ENCODE assay signal across 8 cellular contexts in genomic region chr9:38066907-38067610, GRCh38. TPM values are rescaled to one million over a fixed set of nuclear protein-coding genes. Genes with fewer than 3 reads are reported as not detected.
DNase-seq lines count a peak whose midpoint lies in the region.

No MANE protein-coding gene starts in this region.

- H3K27ac Mint-ChIP-seq in T-helper 2 cell treated with Interferon-gamma antibody and Interleukin-4, amounts not matched to agents 5 μg/mL and 100 μg/mL, for 36 hours, result no peak overlapping the region
- peak overlapping the region; percentile 81 for H3K27ac Mint-ChIP-seq in dendritic cell treated with granulocyte-macrophage colony-stimulating factor and Interleukin-4, amounts not matched to agents 40 ng/mL and 50 ng/mL, for 4 days

- H3K4me3 Mint-ChIP-seq in T-helper 2 cell treated with Interferon-gamma antibody and Interleukin-4, amounts not matched to agents 5 μg/mL and 100 μg/mL, for 36 hours, result peak overlapping the region; percentile 82
- peak overlapping the region; percentile 85 for H3K4me3 Mint-ChIP-seq in dendritic cell treated with granulocyte-macrophage colony-stimulating factor and Interleukin-4, amounts not matched to agents 40 ng/mL and 50 ng/mL, for 4 days

- DNase-seq in H7, result peak; percentile 61
- DNase-seq in T-helper 2 cell treated with Interferon-gamma antibody and Interleukin-4, amounts not matched to agents 5 μg/mL and 100 μg/mL, for 36 hours (ENCODE audit: low spot score), result no peak
- peak; percentile 60 to 70 for DNase-seq in lung microvascular endothelial cell (ENCODE audit: low read depth in 2 of 2)
- no peak for DNase-seq in NCI-H187 (lab: John Stamatoyannopoulos, UW)
- no peak for DNase-seq in MV-4-11 (lab: John Stamatoyannopoulos, UW)
- DNase-seq in stimulated activated naive CD4-positive, alpha-beta T cell treated with Interleukin-2 at 50 U/mL for 16 hours (lab: John Stamatoyannopoulos, UW), result no peak

- peaks cover 30% of the 10 kb centered on the region for H3K27me3 Mint-ChIP-seq in T-helper 2 cell treated with Interferon-gamma antibody and Interleukin-4, amounts not matched to agents 5 μg/mL and 100 μg/mL, for 36 hours (ENCODE audit: low read depth)
- peaks cover 3% of the 10 kb centered on the region for H3K27me3 Mint-ChIP-seq in dendritic cell treated with granulocyte-macrophage colony-stimulating factor and Interleukin-4, amounts not matched to agents 40 ng/mL and 50 ng/mL, for 4 days

- no peaks in the 10 kb centered on the region for H3K9me3 ChIP-seq in stomach smooth muscle (ENCODE audit: control insufficient read depth in 2 of 2, low read length in 2 of 2)

- H3K27me3 ChIP-seq in H7 (ENCODE audit: control insufficient read depth, insufficient read depth, low read length) (peaks cover 15% of the 10 kb centered on the region), stomach smooth muscle (ENCODE audit: control insufficient read depth in 1 of 2, insufficient read depth in 2 of 2, low read length in 2 of 2) (no peaks in the 10 kb centered on the region)

- H3K4me1 Mint-ChIP-seq in T-helper 2 cell treated with Interferon-gamma antibody and Interleukin-4, amounts not matched to agents 5 μg/mL and 100 μg/mL, for 36 hours (ENCODE audit: low read depth), result peaks cover 18% of the 10 kb centered on the region
- H3K4me1 Mint-ChIP-seq in dendritic cell treated with granulocyte-macrophage colony-stimulating factor and Interleukin-4, amounts not matched to agents 40 ng/mL and 50 ng/mL, for 4 days (ENCODE audit: low read depth), result peaks cover 76% of the 10 kb centered on the region

- no peaks in the 10 kb centered on the region for H3K9me3 Mint-ChIP-seq in T-helper 2 cell treated with Interferon-gamma antibody and Interleukin-4, amounts not matched to agents 5 μg/mL and 100 μg/mL, for 36 hours
- H3K9me3 Mint-ChIP-seq in dendritic cell treated with granulocyte-macrophage colony-stimulating factor and Interleukin-4, amounts not matched to agents 40 ng/mL and 50 ng/mL, for 4 days, result no peaks in the 10 kb centered on the region

- no peaks in the 10 kb centered on the region for H3K36me3 ChIP-seq in H7 (replicated peaks; ENCODE audit: control insufficient read depth, insufficient read depth, low read length)
- H3K36me3 ChIP-seq in stomach smooth muscle (ENCODE audit: control insufficient read depth in 2 of 2, insufficient read depth in 2 of 2, low read length in 2 of 2), result no peaks in the 10 kb centered on the region

- peaks cover 58% of the 10 kb centered on the region for H3K4me1 ChIP-seq in stomach smooth muscle (ENCODE audit: control insufficient read depth, insufficient read depth, low read length)

- intact Hi-C loops in dendritic cell treated with granulocyte-macrophage colony-stimulating factor and Interleukin-4, amounts not matched to agents 40 ng/mL and 50 ng/mL, for 4 days (cut with micrococcal nuclease), result loop anchor here (5.0 kb wide), 1 partner anchor 140 kb away; no protein-coding TSS in a partner anchor

- H3K36me3 Mint-ChIP-seq in T-helper 2 cell treated with Interferon-gamma antibody and Interleukin-4, amounts not matched to agents 5 μg/mL and 100 μg/mL, for 36 hours (ENCODE audit: low read depth), result no peaks in the 10 kb centered on the region
- peaks cover 16% of the 10 kb centered on the region for H3K36me3 Mint-ChIP-seq in dendritic cell treated with granulocyte-macrophage colony-stimulating factor and Interleukin-4, amounts not matched to agents 40 ng/mL and 50 ng/mL, for 4 days (ENCODE audit: low read depth)

- peak overlapping the region; percentile 80 to 86 for H3K9ac ChIP-seq in stomach smooth muscle (ENCODE audit: low read length in 2 of 2)

- H3K4me3 ChIP-seq in H7 (ENCODE audit: insufficient read depth, low read depth, low read length), result peak overlapping the region; percentile 79
- H3K4me3 ChIP-seq in stomach smooth muscle (ENCODE audit: low read length in 2 of 2), result peak overlapping the region; percentile 86 to 91

- peak overlapping the region; percentile 86 for H3K27ac ChIP-seq in stomach smooth muscle (ENCODE audit: low read length)

RNA-seq across cellular contexts. Expression of gene SHB, which starts 2.0 kb away (rescaled TPM):
- total RNA-seq in H7 (2014; rRNA removed; shearing (Covaris generic)), result 11.6 and 18.0 TPM in 2 replicates
- 13.3 and 22.6 TPM in 2 replicates for total RNA-seq in lung microvascular endothelial cell

Comparison
In these comparisons a context has a peak if more than half of its experiments do, and no peak if none do; other contexts are left out.
1. DNase-seq: peak in H7 (single experiment) and lung microvascular endothelial cell (2 of 2); none in T-helper 2 cell treated with Interferon-gamma antibody and Interleukin-4, amounts not matched to agents 5 μg/mL and 100 μg/mL, for 36 hours (single experiment), NCI-H187 (0 of 2), MV-4-11 (single experiment) and stimulated activated naive CD4-positive, alpha-beta T cell treated with Interleukin-2 at 50 U/mL for 16 hours (single experiment).